8 cellular contexts compared by ENCODE assay signal in the genomic region with DNA sequence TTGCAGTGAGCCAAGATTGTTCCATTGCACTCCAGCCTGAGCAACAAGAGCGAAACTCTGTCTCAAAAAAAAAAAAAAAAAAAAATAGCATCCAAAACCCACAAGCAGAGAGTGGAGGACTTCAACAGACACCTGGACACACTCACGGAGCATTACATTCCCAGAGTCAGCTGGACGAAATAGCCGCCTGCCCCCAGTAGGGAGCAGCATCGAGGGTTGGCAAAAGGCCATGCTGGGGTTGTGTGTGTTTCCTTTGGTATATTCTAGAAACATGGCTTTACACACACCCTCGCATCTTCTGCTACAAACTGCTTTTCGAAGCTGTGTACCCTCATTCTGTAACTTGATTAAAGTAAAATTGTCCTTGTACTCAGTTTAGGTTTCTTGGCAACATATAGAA. TPM values are rescaled to one million over a fixed set of nuclear protein-coding genes. Genes with fewer than 3 reads are reported as not detected.
A peak's percentile ranks its signal among the peaks of the same experiment; 100 is the strongest.
DNase-seq lines count a peak whose midpoint lies in the region; ATAC-seq and TF ChIP-seq lines count a peak whose summit lies in the region.

No MANE protein-coding gene starts in this region.

- H3K4ac ChIP-seq in trophoblast cell (ENCODE audit: low read depth, low read length), result no peak overlapping the region

- no peaks in the 10 kb centered on the region for H3K36me3 ChIP-seq in endodermal cell (ENCODE audit: control insufficient read depth, insufficient read depth, low read length)
- H3K36me3 ChIP-seq in trophoblast cell (ENCODE audit: control insufficient read depth in 1 of 2, insufficient read depth in 2 of 2, low read length in 2 of 2), result no peaks in the 10 kb centered on the region

- TF ChIP-seq CTCF in AG10803 (conservative IDR thresholded peaks at IDR 0.05; ENCODE audit: low read length) (peak; percentile 42), endodermal cell (conservative IDR thresholded peaks at IDR 0.05) (peak; percentile 82)

- H2AK5ac ChIP-seq in trophoblast cell (ENCODE audit: low read length), result no peak overlapping the region

- H3K4me1 Mint-ChIP-seq in endodermal cell, result peaks cover 12% of the 10 kb centered on the region

- H2BK120ac ChIP-seq in trophoblast cell (ENCODE audit: insufficient read depth, low read length, poor library complexity), result no peak overlapping the region

- peak; percentile 18 for DNase-seq in AG10803 (ENCODE audit: low read depth)
- DNase-seq in HK-2 (ENCODE audit: unreplicated experiment), result peak; percentile 11
- DNase-seq in activated CD4-positive, alpha-beta T cell treated with anti-CD3 and anti-CD28 coated beads for 24 hours (ENCODE audit: low read depth in 2 of 2), result peak; percentile 19 to 23
- DNase-seq in endodermal cell, result peak; percentile 87
- peak in 1 of 2 donors; percentile 59 for DNase-seq in trophoblast cell
- no peak for DNase-seq in NCI-H1048 (lab: John Stamatoyannopoulos, UW)

- H2BK12ac ChIP-seq in trophoblast cell (ENCODE audit: low read length), result no peak overlapping the region

- H4K91ac ChIP-seq in trophoblast cell (ENCODE audit: low read depth, low read length), result no peak overlapping the region

- ATAC-seq in GM21423 (IDR thresholded peaks at IDR 0.05; ENCODE audit: unreplicated experiment), result no peak
- ATAC-seq in GM21447 (IDR thresholded peaks at IDR 0.05; ENCODE audit: unreplicated experiment), result no peak

- H3K27ac ChIP-seq in endodermal cell (ENCODE audit: low read depth, low read length) (no peak overlapping the region), trophoblast cell (ENCODE audit: low read depth, low read length) (no peak overlapping the region)

- no peaks in the 10 kb centered on the region for H3K9me3 ChIP-seq in endodermal cell (ENCODE audit: control insufficient read depth, low read length)
- no peaks in the 10 kb centered on the region for H3K9me3 ChIP-seq in trophoblast cell (ENCODE audit: insufficient read depth, low read depth, low read length)

- H3K18ac ChIP-seq in trophoblast cell (ENCODE audit: low read length), result no peak overlapping the region

- no peaks in the 10 kb centered on the region for H3K4me1 ChIP-seq in endodermal cell (ENCODE audit: control insufficient read depth, insufficient read depth, low read length)
- H3K4me1 ChIP-seq in trophoblast cell (ENCODE audit: control insufficient read depth in 1 of 2, insufficient read depth in 2 of 2, low read length in 2 of 2), result no peaks in the 10 kb centered on the region

- H3K9ac ChIP-seq in endodermal cell (ENCODE audit: extremely low read depth, low read length, poor library complexity, severe bottlenecking) (no peak overlapping the region), trophoblast cell (ENCODE audit: low read length) (peak overlapping the region; percentile 62)

- H3K4me3 Mint-ChIP-seq in endodermal cell, result no peak overlapping the region

- H3K27me3 ChIP-seq in endodermal cell (ENCODE audit: control insufficient read depth, insufficient read depth, low read length, poor library complexity, severe bottlenecking) (no peaks in the 10 kb centered on the region), trophoblast cell (ENCODE audit: insufficient read depth, low read length) (no peaks in the 10 kb centered on the region)

- no peak overlapping the region for H2BK5ac ChIP-seq in trophoblast cell (ENCODE audit: low read depth, low read length, poor library complexity)

- no peak overlapping the region for H4K12ac ChIP-seq in trophoblast cell (ENCODE audit: low read depth, low read length)

- H3K4me3 ChIP-seq in AG10803 (ENCODE audit: low read length) (no peak overlapping the region), endodermal cell (ENCODE audit: low read length) (no peak overlapping the region), trophoblast cell (ENCODE audit: low read depth, low read length) (no peak overlapping the region)

- no peak overlapping the region for H3K14ac ChIP-seq in trophoblast cell (ENCODE audit: low read length)

- H3K36me3 Mint-ChIP-seq in endodermal cell (ENCODE audit: low read depth), result no peaks in the 10 kb centered on the region

- H2AFZ ChIP-seq in trophoblast cell (ENCODE audit: insufficient read depth, low read length, poor library complexity), result no peak overlapping the region

- no peak overlapping the region for H3K23ac ChIP-seq in trophoblast cell (ENCODE audit: low read length)

- H4K8ac ChIP-seq in trophoblast cell (ENCODE audit: low read depth, low read length), result no peak overlapping the region

- H3K27ac Mint-ChIP-seq in endodermal cell, result no peak overlapping the region

- no peaks in the 10 kb centered on the region for H3K9me3 Mint-ChIP-seq in endodermal cell

- H3K79me1 ChIP-seq in trophoblast cell (ENCODE audit: low read length), result no peaks in the 10 kb centered on the region

- 84 to 100% methylated on average over 2 to 7 of the region's 7 CpGs for WGBS in endodermal cell (ENCODE audit: insufficient coverage in 1 of 2, insufficient read length in 1 of 2), 2 experiments
- WGBS in trophoblast cell (ENCODE audit: extremely low coverage, insufficient coverage, insufficient read length), result no CpG with 5 or more reads among the region's 7 CpGs

- H3K4me2 ChIP-seq in trophoblast cell (ENCODE audit: low read length), result no peak overlapping the region

- no peaks in the 10 kb centered on the region for H3K27me3 Mint-ChIP-seq in endodermal cell (ENCODE audit: insufficient read depth)

- H3K79me2 ChIP-seq in trophoblast cell (ENCODE audit: control insufficient read depth, insufficient read depth, low read length, poor library complexity), result no peaks in the 10 kb centered on the region

RNA-seq across cellular contexts. Expression of gene ADA2, which starts 5.3 kb away (rescaled TPM):
- total RNA-seq in endodermal cell, result 10 to 100 TPM; 57.6 to 86.8 TPM
- polyA plus RNA-seq in endodermal cell (2013, experiment 1 of 2), result 14.5 TPM
- 12.1 TPM for polyA plus RNA-seq in endodermal cell (2013, experiment 2 of 2)
- polyA plus RNA-seq in trophoblast cell (2013), result 5.6 and 5.7 TPM in 2 replicates

RNA-seq across cellular contexts. Expression of gene HDHD5, which starts 54.9 kb away (rescaled TPM):
- total RNA-seq in endodermal cell, result 10 to 100 TPM; 39.4 to 53.0 TPM
- 40.5 TPM for polyA plus RNA-seq in endodermal cell (2013, experiment 1 of 2)
- 36.8 TPM for polyA plus RNA-seq in endodermal cell (2013, experiment 2 of 2)
- 11.7 and 12.8 TPM in 2 replicates for polyA plus RNA-seq in trophoblast cell (2013)
